19 cellular contexts compared by ENCODE assay signal in the genomic region with DNA sequence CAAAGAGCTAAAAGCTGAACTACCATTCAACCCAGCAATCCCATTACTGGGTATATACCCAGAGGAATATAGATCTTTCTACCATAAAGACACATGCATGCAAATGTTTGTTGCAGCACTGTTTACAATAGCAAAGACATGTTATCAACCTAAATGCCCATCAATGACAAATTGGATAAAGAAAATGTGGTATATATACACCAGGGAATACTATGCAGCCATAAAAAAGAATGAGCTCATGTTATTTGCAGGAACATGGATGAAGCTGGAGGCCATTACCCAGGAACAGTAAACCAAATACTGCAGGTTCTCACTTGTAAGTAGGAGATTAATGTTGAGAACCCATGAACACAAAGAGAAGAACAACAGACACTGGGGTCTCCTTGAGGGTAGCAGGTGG.
DNase-seq lines count a peak whose midpoint lies in the region; ATAC-seq, FAIRE-seq and TF ChIP-seq lines count a peak whose summit lies in the region.
"Had no signal": no experiment of that assay in that cellular context is flagged by ENCODE, and none has a peak within 500 bp of the region (broad histone marks: within the 10 kb centered on the region; RNA-seq: fewer than 3 reads in every experiment).

No MANE protein-coding gene starts in this region.

- H3K4me3 ChIP-seq in SK-N-SH (ENCODE audit: low read depth in 2 of 2, low read length in 1 of 2) (no peak overlapping the region), H1 (ENCODE audit: extremely low read depth in 1 of 4, insufficient read depth in 2 of 4, low read depth in 3 of 4, low read length in 4 of 4) (no peak overlapping the region)
- H3K4me3 ChIP-seq: A549; BLaER1 treated with 17β-estradiol and CSF1 and Interleukin-3, amounts not matched to agents 10 nM and 100 nM had no signal

- no peak overlapping the region for H2BK5ac ChIP-seq in H1 (ENCODE audit: low read depth, low read length)

- H3K9me3 ChIP-seq in SK-N-SH (no peaks in the 10 kb centered on the region), H1 (ENCODE audit: insufficient read depth in 2 of 2, low read depth in 1 of 2, low read length in 1 of 2) (peaks cover 14 to 22% of the 10 kb centered on the region in 2 experiments)
- H3K9me3 ChIP-seq: A549 had no signal

- no peak for TF ChIP-seq CTCF in SK-N-SH (IDR thresholded peaks at IDR 0.05)
- no peak for TF ChIP-seq CTCF in H1 (IDR thresholded peaks at IDR 0.05; ENCODE audit: control extremely low read depth in 1 of 3, insufficient read depth in 1 of 3, low read depth in 1 of 3, low read length in 3 of 3)

- H2BK120ac ChIP-seq in H1 (replicated peaks; ENCODE audit: low read depth, low read length): no peak overlapping the region

- TF ChIP-seq EP300 in SK-N-SH (IDR thresholded peaks at IDR 0.05; ENCODE audit: borderline replicate concordance in 1 of 2, low read depth in 1 of 2, low read length in 1 of 2) (no peak), H1 (IDR thresholded peaks at IDR 0.05; ENCODE audit: borderline replicate concordance in 1 of 2, low read depth in 2 of 2, low read length in 2 of 2) (no peak)

- no peak overlapping the region for H3K14ac ChIP-seq in H1 (ENCODE audit: insufficient read length)

- no peak overlapping the region for H2BK15ac ChIP-seq in H1 (ENCODE audit: low read length)

- peaks cover 0 to 5% of the 10 kb centered on the region in 2 experiments; a peak in 1 of 4 replicates for H3K4me1 ChIP-seq in SK-N-SH (ENCODE audit: control insufficient read depth in 1 of 2, insufficient read depth in 2 of 2, low read depth in 1 of 2, low read length in 1 of 2)
- H3K4me1 ChIP-seq in H1 (replicated peaks in 1 of 4; ENCODE audit: control insufficient read depth in 3 of 4, insufficient read depth in 4 of 4, low read length in 3 of 4): no peaks in the 10 kb centered on the region
- H3K4me1 ChIP-seq: A549, Caco-2 had no signal

- TF ChIP-seq POLR2A in H1 (IDR thresholded peaks at IDR 0.05; ENCODE audit: control extremely low read depth in 1 of 2, low read depth in 2 of 2, low read length in 2 of 2): no peak

- no peaks in the 10 kb centered on the region for H3K79me2 ChIP-seq in SK-N-SH (ENCODE audit: insufficient read depth)
- no peaks in the 10 kb centered on the region for H3K79me2 ChIP-seq in H1 (ENCODE audit: control insufficient read depth in 1 of 2, insufficient read depth in 2 of 2, low read length in 2 of 2)

- H3K9ac ChIP-seq in SK-N-SH: no peak overlapping the region
- H3K9ac ChIP-seq in H1 (replicated peaks in 1 of 4; ENCODE audit: extremely low read depth in 1 of 4, low read depth in 3 of 4, low read length in 3 of 4): no peak overlapping the region
- H3K9ac ChIP-seq: BLaER1 treated with 17β-estradiol and CSF1 and Interleukin-3, amounts not matched to agents 10 nM and 100 nM had no signal

- no peak overlapping the region for H2AFZ ChIP-seq in SK-N-SH (ENCODE audit: low read depth)
- no peak overlapping the region for H2AFZ ChIP-seq in H1 (ENCODE audit: low read length)

- H3K4me2 ChIP-seq in SK-N-SH (no peak overlapping the region), H1 (ENCODE audit: insufficient read depth in 1 of 2, low read depth in 2 of 2, low read length in 2 of 2) (no peak overlapping the region)
- H3K4me2 ChIP-seq: A549; BLaER1 treated with 17β-estradiol and CSF1 and Interleukin-3, amounts not matched to agents 10 nM and 100 nM had no signal

- no peaks in the 10 kb centered on the region for H3K27me3 ChIP-seq in SK-N-SH (ENCODE audit: insufficient read depth)
- H3K27me3 ChIP-seq in H1 (replicated peaks in 1 of 4; ENCODE audit: control insufficient read depth in 3 of 4, extremely low read depth in 1 of 4, insufficient read depth in 3 of 4, low read length in 3 of 4): no peaks in the 10 kb centered on the region
- H3K27me3 ChIP-seq: BLaER1 treated with 17β-estradiol and CSF1 and Interleukin-3, amounts not matched to agents 10 nM and 100 nM had no signal

- H4K5ac ChIP-seq in H1 (ENCODE audit: insufficient read length, low read depth, low read length): no peak overlapping the region

- H3F3A ChIP-seq in SK-N-SH (replicated peaks; ENCODE audit: insufficient read depth): no peaks in the 10 kb centered on the region

- H3K23me2 ChIP-seq in H1 (ENCODE audit: low read depth, low read length): no peaks in the 10 kb centered on the region

- FAIRE-seq in H1 (lab: Jason Lieb, UNC): no peak
- FAIRE-seq: A549, D721Med, G401.6, GM12891 had no signal

- H2AK5ac ChIP-seq in H1 (ENCODE audit: low read depth, low read length): no peak overlapping the region

- CTCF ChIA-PET in SK-N-SH (lab: Yijun Ruan, JAX) (interaction anchor here (0.6 kb wide), 1 partner anchor 15 kb away, joined by 3 read pairs; no protein-coding TSS in a partner anchor), H1 (lab: Charles Lee; ENCODE audit: partially characterized antibody) (interaction anchor here (0.5 to 0.9 kb wide), 2 partner anchors 110 to 412 kb away, joined by 3 to 5 read pairs; no protein-coding TSS in a partner anchor)

- no peak overlapping the region for H2BK12ac ChIP-seq in H1 (ENCODE audit: low read depth, low read length)

- H4K8ac ChIP-seq in H1 (ENCODE audit: extremely low read depth, insufficient read depth, low read length): no peak overlapping the region

- no peak overlapping the region for H4K91ac ChIP-seq in H1 (replicated peaks; ENCODE audit: insufficient read length, low read length)

- DNase-seq in SK-N-SH (no peak), H1 (ENCODE audit: low read depth in 1 of 2, low spot score in 2 of 2) (no peak), NCI-H446 treated with DMSO at 0.1 percent for 48 hours (lab: John Stamatoyannopoulos, UW) (no peak)
- DNase-seq: AML-193; Caco-2; Calu3; CD4-positive, alpha-beta T cell; CD8-positive, alpha-beta T cell; DMS79 treated with DMSO at 0.1 percent for 48 hours; GF-D8 had no signal

- no peaks in the 10 kb centered on the region for H3K9me2 ChIP-seq in SK-N-SH

- H3K4ac ChIP-seq in H1 (replicated peaks; ENCODE audit: insufficient read length, low read depth, low read length): no peak overlapping the region

- no peak overlapping the region for H3K23ac ChIP-seq in H1 (ENCODE audit: insufficient read length)

- H3K18ac ChIP-seq in H1 (ENCODE audit: extremely low read depth, low read length): no peak overlapping the region

- H3K79me1 ChIP-seq in H1 (ENCODE audit: low read depth, low read length): no peaks in the 10 kb centered on the region

- no peaks in the 10 kb centered on the region for H3K36me3 ChIP-seq in SK-N-SH (replicated peaks in 1 of 2; ENCODE audit: control insufficient read depth in 1 of 2, insufficient read depth in 2 of 2, low read length in 1 of 2)
- peaks cover 0 to 2% (median 0%) of the 10 kb centered on the region in 4 experiments; a peak in 1 of 8 replicates for H3K36me3 ChIP-seq in H1 (ENCODE audit: control insufficient read depth in 2 of 4, insufficient read depth in 4 of 4, low read length in 3 of 4)
- H3K36me3 ChIP-seq: BLaER1 treated with 17β-estradiol and CSF1 and Interleukin-3, amounts not matched to agents 10 nM and 100 nM had no signal

- no peak overlapping the region for H3K27ac ChIP-seq in SK-N-SH (ENCODE audit: low read depth in 2 of 2, low read length in 1 of 2)
- H3K27ac ChIP-seq in H1 (ENCODE audit: low read depth, low read length): no peak overlapping the region
- H3K27ac ChIP-seq: 22Rv1; A549; BLaER1 treated with 17β-estradiol and CSF1 and Interleukin-3, amounts not matched to agents 10 nM and 100 nM; C4-2B had no signal

- ATAC-seq in SK-N-SH treated with all-trans-retinoic acid at 6 μM for 48 hours (no peak), GM18907 (IDR thresholded peaks at IDR 0.05; ENCODE audit: unreplicated experiment) (no peak)
- ATAC-seq: A549; CD8-positive, alpha-beta T cell had no signal

- no peak overlapping the region for H2BK20ac ChIP-seq in H1 (ENCODE audit: low read length)

- no peak overlapping the region for H3K56ac ChIP-seq in H1 (replicated peaks; ENCODE audit: insufficient read length, low read depth, low read length)

- TF ChIP-seq RAD21 in SK-N-SH (IDR thresholded peaks at IDR 0.05; ENCODE audit: low read length) (no peak), H1 (IDR thresholded peaks at IDR 0.05 in 1 of 2, conservative IDR thresholded peaks at IDR 0.05 in 1 of 2; ENCODE audit: low read depth in 2 of 2, low read length in 2 of 2) (no peak)

- POLR2A ChIA-PET in SK-N-SH (lab: Yijun Ruan, JAX) (no interaction called here), H1 (lab: Charles Lee; ENCODE audit: partially characterized antibody) (no interaction called here)

- H4K20me1 ChIP-seq in SK-N-SH (ENCODE audit: insufficient read depth) (no peaks in the 10 kb centered on the region), H1 (replicated peaks in 1 of 2; ENCODE audit: control insufficient read depth in 1 of 2, insufficient read depth in 2 of 2, low read length in 2 of 2) (no peaks in the 10 kb centered on the region)
- H4K20me1 ChIP-seq: BLaER1 treated with 17β-estradiol and CSF1 and Interleukin-3, amounts not matched to agents 10 nM and 100 nM had no signal

TF ChIP-seq in SK-N-SH, 30 proteins besides CTCF, POLR2A, EP300 and RAD21 (continues in another document):
- no peak for TF ChIP-seq FOSL2 (IDR thresholded peaks at IDR 0.05; ENCODE audit: borderline replicate concordance, low read depth)
- TF ChIP-seq JUND (IDR thresholded peaks at IDR 0.05): no peak
- TF ChIP-seq RCOR1 (IDR thresholded peaks at IDR 0.05; ENCODE audit: low read length): no peak
- no peak for TF ChIP-seq FOXM1 (IDR thresholded peaks at IDR 0.05; ENCODE audit: low read depth)
- TF ChIP-seq, protein P1, sequence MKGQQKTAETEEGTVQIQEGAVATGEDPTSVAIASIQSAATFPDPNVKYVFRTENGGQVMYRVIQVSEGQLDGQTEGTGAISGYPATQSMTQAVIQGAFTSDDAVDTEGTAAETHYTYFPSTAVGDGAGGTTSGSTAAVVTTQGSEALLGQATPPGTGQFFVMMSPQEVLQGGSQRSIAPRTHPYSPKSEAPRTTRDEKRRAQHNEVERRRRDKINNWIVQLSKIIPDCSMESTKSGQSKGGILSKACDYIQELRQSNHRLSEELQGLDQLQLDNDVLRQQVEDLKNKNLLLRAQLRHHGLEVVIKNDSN (IDR thresholded peaks at IDR 0.05; ENCODE audit: borderline replicate concordance, low read depth): no peak
- no peak for TF ChIP-seq TAF1 (IDR thresholded peaks at IDR 0.05; ENCODE audit: borderline replicate concordance, low read depth, low read length)

TF ChIP-seq in H1, 55 proteins besides CTCF, POLR2A, EP300 and RAD21:
- TF ChIP-seq SUZ12 (IDR thresholded peaks at IDR 0.05; ENCODE audit: low read length): no peak
- peak; percentile 61; the same call in 1 of the 2 replicates for TF ChIP-seq KDM1A (IDR thresholded peaks at IDR 0.05; ENCODE audit: borderline replicate concordance, low read length)
